Comparison of ENCODE assay signal across 1 cellular context in the genomic region with DNA sequence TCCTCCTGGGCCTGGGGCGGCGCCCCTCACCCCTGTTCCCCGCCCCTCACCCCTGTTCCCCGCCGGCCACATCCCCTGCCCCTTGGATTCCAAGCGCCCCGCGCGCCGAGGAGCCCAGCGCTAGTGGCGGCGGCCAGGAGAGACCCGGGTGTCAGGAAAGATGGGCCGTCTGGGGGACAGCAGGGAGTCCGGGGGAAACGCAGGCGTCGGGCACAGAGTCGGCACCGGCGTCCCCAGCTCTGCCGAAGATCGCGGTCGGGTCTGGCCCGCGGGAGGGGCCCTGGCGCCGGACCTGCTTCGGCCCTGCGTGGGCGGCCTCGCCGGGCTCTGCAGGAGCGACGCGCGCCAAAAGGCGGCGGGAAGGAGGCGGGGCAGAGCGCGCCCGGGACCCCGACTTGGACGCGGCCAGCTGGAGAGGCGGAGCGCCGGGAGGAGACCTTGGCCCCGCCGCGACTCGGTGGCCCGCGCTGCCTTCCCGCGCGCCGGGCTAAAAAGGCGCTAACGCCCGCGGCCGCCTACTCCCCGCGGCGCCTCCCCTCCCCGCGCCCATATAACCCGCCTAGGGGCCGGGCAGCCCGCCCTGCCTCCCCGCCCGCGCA.
TF ChIP-seq lines count a peak whose summit lies in the region.

Gene TP73 (plus strand): TSS at position 578 of the 599 bp plus-strand sequence. CDS start 29,850 bp downstream, outside the sequence.

TF ChIP-seq in K562, 482 proteins besides CTCF, POLR2A, EP300 and RAD21 (continued from another document):
- TF ChIP-seq UBTF (IDR thresholded peaks at IDR 0.05; ENCODE audit: borderline replicate concordance in 1 of 2, low read depth in 2 of 2, low read length in 2 of 2): peak in 1 of 2 experiments; percentile 77; a peak in 2 of 4 replicates
- no peak for TF ChIP-seq ETV1 (tag; conservative IDR thresholded peaks at IDR 0.05; ENCODE audit: low read depth)
- TF ChIP-seq FOXJ2 (tag; IDR thresholded peaks at IDR 0.05): no peak
- peak; percentile 66 for TF ChIP-seq CXXC5 (CRISPR knock-in tag; IDR thresholded peaks at IDR 0.05)
- peak; percentile 37; the same call in 1 of the 2 replicates for TF ChIP-seq ZBTB7A (IDR thresholded peaks at IDR 0.05; ENCODE audit: borderline replicate concordance, control insufficient read depth, low read depth, low read length)
- TF ChIP-seq GATAD2B (IDR thresholded peaks at IDR 0.05; ENCODE audit: borderline replicate concordance): peak; percentile 53; the same call in 1 of the 2 replicates
- no peak for TF ChIP-seq ZNF311 (CRISPR knock-in tag; IDR thresholded peaks at IDR 0.05)
- TF ChIP-seq, protein P1, sequence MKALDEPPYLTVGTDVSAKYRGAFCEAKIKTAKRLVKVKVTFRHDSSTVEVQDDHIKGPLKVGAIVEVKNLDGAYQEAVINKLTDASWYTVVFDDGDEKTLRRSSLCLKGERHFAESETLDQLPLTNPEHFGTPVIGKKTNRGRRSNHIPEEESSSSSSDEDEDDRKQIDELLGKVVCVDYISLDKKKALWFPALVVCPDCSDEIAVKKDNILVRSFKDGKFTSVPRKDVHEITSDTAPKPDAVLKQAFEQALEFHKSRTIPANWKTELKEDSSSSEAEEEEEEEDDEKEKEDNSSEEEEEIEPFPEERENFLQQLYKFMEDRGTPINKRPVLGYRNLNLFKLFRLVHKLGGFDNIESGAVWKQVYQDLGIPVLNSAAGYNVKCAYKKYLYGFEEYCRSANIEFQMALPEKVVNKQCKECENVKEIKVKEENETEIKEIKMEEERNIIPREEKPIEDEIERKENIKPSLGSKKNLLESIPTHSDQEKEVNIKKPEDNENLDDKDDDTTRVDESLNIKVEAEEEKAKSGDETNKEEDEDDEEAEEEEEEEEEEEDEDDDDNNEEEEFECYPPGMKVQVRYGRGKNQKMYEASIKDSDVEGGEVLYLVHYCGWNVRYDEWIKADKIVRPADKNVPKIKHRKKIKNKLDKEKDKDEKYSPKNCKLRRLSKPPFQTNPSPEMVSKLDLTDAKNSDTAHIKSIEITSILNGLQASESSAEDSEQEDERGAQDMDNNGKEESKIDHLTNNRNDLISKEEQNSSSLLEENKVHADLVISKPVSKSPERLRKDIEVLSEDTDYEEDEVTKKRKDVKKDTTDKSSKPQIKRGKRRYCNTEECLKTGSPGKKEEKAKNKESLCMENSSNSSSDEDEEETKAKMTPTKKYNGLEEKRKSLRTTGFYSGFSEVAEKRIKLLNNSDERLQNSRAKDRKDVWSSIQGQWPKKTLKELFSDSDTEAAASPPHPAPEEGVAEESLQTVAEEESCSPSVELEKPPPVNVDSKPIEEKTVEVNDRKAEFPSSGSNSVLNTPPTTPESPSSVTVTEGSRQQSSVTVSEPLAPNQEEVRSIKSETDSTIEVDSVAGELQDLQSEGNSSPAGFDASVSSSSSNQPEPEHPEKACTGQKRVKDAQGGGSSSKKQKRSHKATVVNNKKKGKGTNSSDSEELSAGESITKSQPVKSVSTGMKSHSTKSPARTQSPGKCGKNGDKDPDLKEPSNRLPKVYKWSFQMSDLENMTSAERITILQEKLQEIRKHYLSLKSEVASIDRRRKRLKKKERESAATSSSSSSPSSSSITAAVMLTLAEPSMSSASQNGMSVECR (CRISPR knock-in tag; IDR thresholded peaks at IDR 0.05): 0 out of 2 replicates have a peak, but pooled peaks have one; percentile 70
- TF ChIP-seq E2F3 (CRISPR knock-in tag; IDR thresholded peaks at IDR 0.05): 0 out of 2 replicates have a peak, but pooled peaks have one; percentile 46
- TF ChIP-seq MXI1 (IDR thresholded peaks at IDR 0.05; ENCODE audit: low read depth, low read length): no peak
- TF ChIP-seq ARNT (IDR thresholded peaks at IDR 0.05): no peak
- TF ChIP-seq, protein P2, sequence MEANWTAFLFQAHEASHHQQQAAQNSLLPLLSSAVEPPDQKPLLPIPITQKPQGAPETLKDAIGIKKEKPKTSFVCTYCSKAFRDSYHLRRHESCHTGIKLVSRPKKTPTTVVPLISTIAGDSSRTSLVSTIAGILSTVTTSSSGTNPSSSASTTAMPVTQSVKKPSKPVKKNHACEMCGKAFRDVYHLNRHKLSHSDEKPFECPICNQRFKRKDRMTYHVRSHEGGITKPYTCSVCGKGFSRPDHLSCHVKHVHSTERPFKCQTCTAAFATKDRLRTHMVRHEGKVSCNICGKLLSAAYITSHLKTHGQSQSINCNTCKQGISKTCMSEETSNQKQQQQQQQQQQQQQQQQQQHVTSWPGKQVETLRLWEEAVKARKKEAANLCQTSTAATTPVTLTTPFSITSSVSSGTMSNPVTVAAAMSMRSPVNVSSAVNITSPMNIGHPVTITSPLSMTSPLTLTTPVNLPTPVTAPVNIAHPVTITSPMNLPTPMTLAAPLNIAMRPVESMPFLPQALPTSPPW (CRISPR knock-in tag; IDR thresholded peaks at IDR 0.05): peak; percentile 49; the same call in 1 of the 2 replicates
- TF ChIP-seq GATAD2A (IDR thresholded peaks at IDR 0.05): 0 out of 2 replicates have a peak, but pooled peaks have one; percentile 20
